In the genomic region with DNA sequence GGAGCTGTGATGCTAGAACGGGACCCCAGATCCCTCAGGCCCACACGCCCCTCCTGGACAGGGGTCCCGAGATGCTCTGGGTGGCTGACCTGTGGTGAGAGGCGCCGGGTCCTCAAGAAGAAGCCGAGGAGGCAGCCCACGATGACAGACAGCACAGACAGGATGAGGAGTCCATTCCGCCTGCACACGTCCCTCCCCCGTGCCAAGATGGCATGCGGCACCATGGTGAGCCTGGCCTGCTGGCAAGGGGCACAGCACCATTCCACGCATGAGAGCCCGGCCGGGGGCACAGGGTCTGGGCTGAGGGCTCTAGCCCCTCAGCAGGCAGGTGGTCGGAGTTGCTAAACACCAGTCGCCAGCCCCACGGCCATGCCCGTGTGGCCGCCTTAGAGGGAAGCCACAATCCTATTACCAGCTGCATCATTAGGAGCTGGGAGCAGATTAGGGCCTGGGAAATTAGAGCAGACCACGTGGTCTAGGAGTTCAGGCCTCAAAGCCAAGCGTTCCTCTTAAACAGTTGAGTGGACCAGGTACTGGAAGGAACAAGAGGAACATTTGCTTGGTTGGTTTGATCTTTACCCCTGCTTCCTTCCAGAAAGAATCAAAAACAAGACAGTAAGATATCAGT, we compare ENCODE assay signal across 2 cellular contexts.
TF ChIP-seq lines count a peak whose summit lies in the region.

Gene SLC1A7 (minus strand): TSS at position 413 of the 628 bp plus-strand sequence. CDS start 189 bp downstream, at position 224.

TF ChIP-seq in IMR-90, 13 proteins besides CTCF, POLR2A, EP300 and RAD21:
- TF ChIP-seq MAZ (IDR thresholded peaks at IDR 0.05; ENCODE audit: borderline replicate concordance, low read depth, low read length) (no peak), CHD1 (IDR thresholded peaks at IDR 0.05; ENCODE audit: low read depth, low read length) (no peak), USF2 (IDR thresholded peaks at IDR 0.05; ENCODE audit: low read depth, low read length) (no peak), MAFK (IDR thresholded peaks at IDR 0.05; ENCODE audit: low read depth, low read length) (no peak), RCOR1 (IDR thresholded peaks at IDR 0.05; ENCODE audit: insufficient replicate concordance, low read length) (no peak), RFX5 (IDR thresholded peaks at IDR 0.05; ENCODE audit: low read depth, low read length) (no peak), NFE2L2 (IDR thresholded peaks at IDR 0.05; ENCODE audit: low read depth, low read length) (no peak), CEBPB (IDR thresholded peaks at IDR 0.05; ENCODE audit: low read depth, low read length) (no peak), MXI1 (IDR thresholded peaks at IDR 0.05; ENCODE audit: borderline replicate concordance, low read depth, low read length) (no peak), ELK1 (IDR thresholded peaks at IDR 0.05; ENCODE audit: borderline replicate concordance, low read depth, low read length) (no peak), BHLHE40 (IDR thresholded peaks at IDR 0.05; ENCODE audit: low read depth, low read length) (no peak), FOS (IDR thresholded peaks at IDR 0.05; ENCODE audit: low read depth, low read length) (no peak), SMC3 (IDR thresholded peaks at IDR 0.05; ENCODE audit: low read depth, low read length) (no peak)

TF ChIP-seq in K562, 482 proteins besides CTCF, POLR2A, EP300 and RAD21:
- TF ChIP-seq RAD51 (IDR thresholded peaks at IDR 0.05; ENCODE audit: borderline replicate concordance, low read depth) (peak; percentile 38), CBFB (CRISPR knock-in tag; IDR thresholded peaks at IDR 0.05) (0 out of 2 replicates have a peak, but pooled peaks have one; percentile 47), CBX5 (IDR thresholded peaks at IDR 0.05; ENCODE audit: borderline replicate concordance, low read depth) (no peak), CCAR2 (IDR thresholded peaks at IDR 0.05; ENCODE audit: low read depth, low read length) (no peak), USF2 (CRISPR knock-in tag; IDR thresholded peaks at IDR 0.05) (0 out of 2 replicates have a peak, but pooled peaks have one; percentile 8)
